In genomic region chr20:63234693-63235398, GRCh38 we compare ENCODE assay signal across 8 cellular contexts. TPM values are rescaled to one million over a fixed set of nuclear protein-coding genes. Genes with fewer than 3 reads are reported as not detected.
DNase-seq lines count a peak whose midpoint lies in the region; ATAC-seq and TF ChIP-seq lines count a peak whose summit lies in the region.
"Had no signal": no experiment of that assay in that cellular context is flagged by ENCODE, and none has a peak within 500 bp of the region (broad histone marks: within the 10 kb centered on the region; RNA-seq: fewer than 3 reads in every experiment).

No MANE protein-coding gene starts in this region.

- H3K4me1 Mint-ChIP-seq in progenitor cell of endocrine pancreas (ENCODE audit: low read depth), result peaks cover 3% of the 10 kb centered on the region

- no peaks in the 10 kb centered on the region for H3K36me3 Mint-ChIP-seq in progenitor cell of endocrine pancreas (ENCODE audit: insufficient read depth)

- H3K36me3 ChIP-seq in colonic mucosa, result no peaks in the 10 kb centered on the region

- no peaks in the 10 kb centered on the region for H3K27me3 ChIP-seq in colonic mucosa

- TF ChIP-seq CTCF in GM12873 (IDR thresholded peaks at IDR 0.05; ENCODE audit: insufficient read depth, low read depth, low read length, missing control alignments), result peak; percentile 68
- TF ChIP-seq CTCF in colonic mucosa (IDR thresholded peaks at IDR 0.05), result peak; percentile 28
- peak; percentile 63 for TF ChIP-seq CTCF in progenitor cell of endocrine pancreas (IDR thresholded peaks at IDR 0.05; ENCODE audit: unreplicated experiment)

- H3K27ac ChIP-seq in colonic mucosa, result no peak overlapping the region
- H3K27ac ChIP-seq: SK-N-MC had no signal

- no peak overlapping the region for H3K4me3 ChIP-seq in colonic mucosa
- H3K4me3 ChIP-seq: SK-N-MC had no signal

- H3K9me3 Mint-ChIP-seq in progenitor cell of endocrine pancreas (ENCODE audit: low read depth), result no peaks in the 10 kb centered on the region

- no peaks in the 10 kb centered on the region for H3K4me1 ChIP-seq in colonic mucosa

- H3K4me3 Mint-ChIP-seq in progenitor cell of endocrine pancreas (ENCODE audit: low read depth), result no peak overlapping the region

- ATAC-seq in GM18867 (IDR thresholded peaks at IDR 0.05; ENCODE audit: unreplicated experiment), result no peak

- peaks cover 26% of the 10 kb centered on the region for H3K27me3 Mint-ChIP-seq in progenitor cell of endocrine pancreas

- no peak overlapping the region for H3K27ac Mint-ChIP-seq in progenitor cell of endocrine pancreas

- no peaks in the 10 kb centered on the region for H3K9me3 ChIP-seq in colonic mucosa

- H3K9ac ChIP-seq in colonic mucosa (ENCODE audit: low read depth in 2 of 2, low read length in 2 of 2), result no peak overlapping the region

- intact Hi-C loops in colonic mucosa (cut with DNase I), result no loop called here

- DNase-seq in NCI-H2227 treated with DMSO at 0.1 percent for 48 hours (lab: John Stamatoyannopoulos, UW) (peak; percentile 3), colonic mucosa (no peak), progenitor cell of endocrine pancreas (ENCODE audit: low spot score, unreplicated experiment) (peak; percentile 51), NOMO-1 treated with DMSO at 0.1 percent for 48 hours (lab: John Stamatoyannopoulos, UW; ENCODE audit: unreplicated experiment) (no peak), GDM1 (lab: John Stamatoyannopoulos, UW) (no peak)

RNA-seq across cellular contexts. Expression of gene BIRC7, which starts 0.9 kb away (rescaled TPM):
- total RNA-seq in colonic mucosa (not detected), progenitor cell of endocrine pancreas (not detected in 2 replicates)

RNA-seq across cellular contexts. Expression of gene YTHDF1, which starts 18.9 kb away (rescaled TPM):
- 10 to 100 TPM; 35.4 to 38.7 TPM for total RNA-seq in colonic mucosa
- 51.2 and 53.8 TPM in 2 replicates for total RNA-seq in progenitor cell of endocrine pancreas

RNA-seq across cellular contexts. Expression of gene NKAIN4, which starts 19.4 kb away (rescaled TPM):
- total RNA-seq in colonic mucosa, result under 1 TPM in 1 of 2 donors, not detected in 1; 0.29 TPM
- total RNA-seq in progenitor cell of endocrine pancreas, result 0.60 and 0.73 TPM in 2 replicates

RNA-seq across cellular contexts. Expression of gene ARFGAP1, which starts 37.8 kb away (rescaled TPM):
- total RNA-seq in colonic mucosa (100 to 1,000 TPM in 1 of 2 donors, 10 to 100 TPM in 1; 66.9 to 109 TPM), progenitor cell of endocrine pancreas (119 and 130 TPM in 2 replicates)

RNA-seq across cellular contexts. Expression of gene COL20A1, which starts 58.1 kb away (rescaled TPM):
- total RNA-seq in colonic mucosa (not detected), progenitor cell of endocrine pancreas (0.24 and 0.47 TPM in 2 replicates)

Comparison
In these comparisons a context has a peak if more than half of its experiments do, and no peak if none do; other contexts are left out.
1. DNase-seq: peak in NCI-H2227 treated with DMSO at 0.1 percent for 48 hours (single experiment) and progenitor cell of endocrine pancreas (single experiment); none in colonic mucosa (single experiment), NOMO-1 treated with DMSO at 0.1 percent for 48 hours (single experiment) and GDM1 (single experiment).
2. Peak in every context shown above with its lines, with median percentiles within 50 percentile points of each other: CTCF ChIP-seq.